In the genomic region with DNA sequence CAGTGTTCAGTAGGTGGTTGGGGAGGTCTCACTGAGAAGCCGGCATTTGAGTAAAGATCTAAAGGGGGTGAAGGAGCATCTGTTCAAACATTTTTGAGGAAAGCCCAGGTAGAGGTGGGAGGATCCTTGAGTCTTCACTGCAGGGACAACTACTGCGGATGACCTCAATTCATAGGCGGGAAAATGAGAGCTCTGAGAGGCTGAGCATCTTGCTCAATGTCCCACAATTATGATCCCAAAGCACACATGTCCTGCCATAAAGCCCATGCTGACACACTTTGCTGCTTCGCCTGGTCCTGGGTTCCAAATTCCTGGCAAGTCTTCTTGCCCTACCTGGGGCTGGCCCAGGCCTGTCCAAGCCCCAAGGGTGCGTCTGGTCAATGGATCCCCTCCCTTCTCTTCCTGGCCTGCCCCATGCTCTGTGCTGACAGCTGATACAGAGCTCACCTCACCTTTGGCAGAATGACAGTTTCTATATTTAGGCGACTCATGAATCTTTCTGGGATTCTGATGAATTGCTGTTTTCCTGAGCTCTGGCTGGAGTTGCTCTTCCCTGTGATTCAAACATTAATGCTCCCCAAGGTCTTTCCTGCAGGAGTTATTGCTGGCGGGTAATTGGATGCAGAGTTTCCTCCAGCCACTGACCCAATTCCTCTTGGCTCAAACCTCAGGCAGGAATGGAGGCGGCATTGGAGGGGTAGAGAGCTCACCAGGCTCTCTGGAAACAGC, we compare ENCODE assay signal across 1 cellular context.
TF ChIP-seq lines count a peak whose summit lies in the region.

No MANE protein-coding gene starts in this region.

TF ChIP-seq in SK-N-SH treated with all-trans-retinoic acid at 6 μM for 48 hours, 23 proteins besides CTCF, POLR2A, EP300 and RAD21 (continued from another document):
- TF ChIP-seq, protein P1, sequence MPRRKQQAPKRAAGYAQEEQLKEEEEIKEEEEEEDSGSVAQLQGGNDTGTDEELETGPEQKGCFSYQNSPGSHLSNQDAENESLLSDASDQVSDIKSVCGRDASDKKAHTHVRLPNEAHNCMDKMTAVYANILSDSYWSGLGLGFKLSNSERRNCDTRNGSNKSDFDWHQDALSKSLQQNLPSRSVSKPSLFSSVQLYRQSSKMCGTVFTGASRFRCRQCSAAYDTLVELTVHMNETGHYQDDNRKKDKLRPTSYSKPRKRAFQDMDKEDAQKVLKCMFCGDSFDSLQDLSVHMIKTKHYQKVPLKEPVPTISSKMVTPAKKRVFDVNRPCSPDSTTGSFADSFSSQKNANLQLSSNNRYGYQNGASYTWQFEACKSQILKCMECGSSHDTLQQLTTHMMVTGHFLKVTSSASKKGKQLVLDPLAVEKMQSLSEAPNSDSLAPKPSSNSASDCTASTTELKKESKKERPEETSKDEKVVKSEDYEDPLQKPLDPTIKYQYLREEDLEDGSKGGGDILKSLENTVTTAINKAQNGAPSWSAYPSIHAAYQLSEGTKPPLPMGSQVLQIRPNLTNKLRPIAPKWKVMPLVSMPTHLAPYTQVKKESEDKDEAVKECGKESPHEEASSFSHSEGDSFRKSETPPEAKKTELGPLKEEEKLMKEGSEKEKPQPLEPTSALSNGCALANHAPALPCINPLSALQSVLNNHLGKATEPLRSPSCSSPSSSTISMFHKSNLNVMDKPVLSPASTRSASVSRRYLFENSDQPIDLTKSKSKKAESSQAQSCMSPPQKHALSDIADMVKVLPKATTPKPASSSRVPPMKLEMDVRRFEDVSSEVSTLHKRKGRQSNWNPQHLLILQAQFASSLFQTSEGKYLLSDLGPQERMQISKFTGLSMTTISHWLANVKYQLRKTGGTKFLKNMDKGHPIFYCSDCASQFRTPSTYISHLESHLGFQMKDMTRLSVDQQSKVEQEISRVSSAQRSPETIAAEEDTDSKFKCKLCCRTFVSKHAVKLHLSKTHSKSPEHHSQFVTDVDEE (CRISPR knock-in tag; IDR thresholded peaks at IDR 0.05): no peak
- no peak for TF ChIP-seq CSDC2 (CRISPR knock-in tag; IDR thresholded peaks at IDR 0.05)
- TF ChIP-seq, protein P2, sequence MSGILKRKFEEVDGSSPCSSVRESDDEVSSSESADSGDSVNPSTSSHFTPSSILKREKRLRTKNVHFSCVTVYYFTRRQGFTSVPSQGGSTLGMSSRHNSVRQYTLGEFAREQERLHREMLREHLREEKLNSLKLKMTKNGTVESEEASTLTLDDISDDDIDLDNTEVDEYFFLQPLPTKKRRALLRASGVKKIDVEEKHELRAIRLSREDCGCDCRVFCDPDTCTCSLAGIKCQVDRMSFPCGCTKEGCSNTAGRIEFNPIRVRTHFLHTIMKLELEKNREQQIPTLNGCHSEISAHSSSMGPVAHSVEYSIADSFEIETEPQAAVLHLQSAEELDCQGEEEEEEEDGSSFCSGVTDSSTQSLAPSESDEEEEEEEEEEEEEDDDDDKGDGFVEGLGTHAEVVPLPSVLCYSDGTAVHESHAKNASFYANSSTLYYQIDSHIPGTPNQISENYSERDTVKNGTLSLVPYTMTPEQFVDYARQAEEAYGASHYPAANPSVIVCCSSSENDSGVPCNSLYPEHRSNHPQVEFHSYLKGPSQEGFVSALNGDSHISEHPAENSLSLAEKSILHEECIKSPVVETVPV (CRISPR knock-in tag; IDR thresholded peaks at IDR 0.05): no peak
- TF ChIP-seq ZNF8 (CRISPR knock-in tag; IDR thresholded peaks at IDR 0.05): no peak
- no peak for TF ChIP-seq GLIS3 (CRISPR knock-in tag; IDR thresholded peaks at IDR 0.05)
- TF ChIP-seq ESRRG (CRISPR knock-in tag; IDR thresholded peaks at IDR 0.05): no peak
- TF ChIP-seq SNAI2 (CRISPR knock-in tag; IDR thresholded peaks at IDR 0.05): no peak
